In the genomic region with DNA sequence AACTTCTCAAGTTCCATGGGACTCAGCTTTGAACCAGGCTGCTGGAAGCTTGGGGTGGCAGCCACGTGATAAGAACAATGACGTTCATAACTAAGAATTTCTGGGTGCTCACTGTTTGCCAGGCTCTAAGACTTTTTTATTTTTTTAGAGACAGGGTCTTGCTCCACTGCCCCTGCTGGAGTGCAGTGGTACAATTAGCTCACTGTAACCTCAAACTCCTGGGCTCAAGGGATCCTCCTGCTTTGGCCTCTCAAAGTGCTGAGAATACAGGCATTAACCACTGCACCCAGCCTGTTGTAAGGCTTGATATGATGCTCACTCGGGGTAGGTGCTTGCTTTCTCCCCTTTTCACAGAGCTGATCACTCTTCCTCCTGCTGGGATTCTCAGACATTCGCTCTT, we compare ENCODE assay signal across 20 cellular contexts. TPM values are rescaled to one million over a fixed set of nuclear protein-coding genes. Genes with fewer than 3 reads are reported as not detected.
DNase-seq lines count a peak whose midpoint lies in the region; ATAC-seq, FAIRE-seq and TF ChIP-seq lines count a peak whose summit lies in the region.
"Had no signal": no experiment of that assay in that cellular context is flagged by ENCODE, and none has a peak within 500 bp of the region (broad histone marks: within the 10 kb centered on the region; RNA-seq: fewer than 3 reads in every experiment).

No MANE protein-coding gene starts in this region.

- H3K4me3 ChIP-seq in DND-41 (ENCODE audit: low read depth in 1 of 2, low read length in 2 of 2) (no peak overlapping the region), GM12878 (no peak overlapping the region), BE2C (ENCODE audit: low read depth, low read length) (no peak overlapping the region)
- no peak overlapping the region for H3K4me3 ChIP-seq in Jurkat, Clone E6-1 (ENCODE audit: low read length)

- H2AFZ ChIP-seq in DND-41 (ENCODE audit: low read depth, low read length) (no peak overlapping the region), GM12878 (ENCODE audit: control insufficient read depth, low read depth, low read length) (no peak overlapping the region)

- TF ChIP-seq EP300 in GM12878 (IDR thresholded peaks at IDR 0.05; ENCODE audit: borderline replicate concordance in 1 of 2, control insufficient read depth in 1 of 2, low read depth in 2 of 2, low read length in 2 of 2), result no peak

- in situ Hi-C loops in GM12878 (cut with MboI), result no loop called here

- H3K27me3 ChIP-seq in DND-41 (ENCODE audit: insufficient read depth, low read length, poor library complexity) (no peaks in the 10 kb centered on the region), GM12878 (replicated peaks in 1 of 2; ENCODE audit: control insufficient read depth in 2 of 2, insufficient read depth in 2 of 2, low read length in 1 of 2) (no peaks in the 10 kb centered on the region; a peak in 2 of 4 replicates), BE2C (no peaks in the 10 kb centered on the region)

- POLR2A ChIA-PET in GM12878 (lab: Charles Lee), result no interaction called here

- H3K36me3 Mint-ChIP-seq in neural crest cell (ENCODE audit: low read depth), result no peaks in the 10 kb centered on the region
- H3K36me3 Mint-ChIP-seq: CD8-positive, alpha-beta T cell had no signal

- TF ChIP-seq POLR2A in GM12878 (IDR thresholded peaks at IDR 0.05; ENCODE audit: low read depth, low read length), result no peak

- ATAC-seq in DND-41 (ENCODE audit: insufficient read depth, low read depth) (peak; percentile 17; the same call in 1 of the 3 replicates), GM12878 (peak; percentile 11; the same call in 2 of the 3 replicates), HG02610 (IDR thresholded peaks at IDR 0.05; ENCODE audit: unreplicated experiment) (no peak), HG03521 (IDR thresholded peaks at IDR 0.05; ENCODE audit: unreplicated experiment) (no peak)
- ATAC-seq: CD8-positive, alpha-beta T cell had no signal

- H3K27ac Mint-ChIP-seq in neural crest cell (ENCODE audit: unreplicated experiment), result peak overlapping the region; percentile 39
- H3K27ac Mint-ChIP-seq: CD8-positive, alpha-beta T cell had no signal

- peak; percentile 39 for TF ChIP-seq CTCF in DND-41 (IDR thresholded peaks at IDR 0.05; ENCODE audit: borderline replicate concordance, extremely low read depth, low read length, poor library complexity, severe bottlenecking)
- TF ChIP-seq CTCF in GM12878 (IDR thresholded peaks at IDR 0.05 in 2 of 3, conservative IDR thresholded peaks at IDR 0.05 in 1 of 3; ENCODE audit: control insufficient read depth in 2 of 3, extremely low read depth in 1 of 3, insufficient read depth in 1 of 3, low read depth in 3 of 3, low read length in 3 of 3), result no peak
- no peak for TF ChIP-seq CTCF in neural crest cell (conservative IDR thresholded peaks at IDR 0.05)
- no peak for TF ChIP-seq CTCF in BE2C (IDR thresholded peaks at IDR 0.05; ENCODE audit: low read depth, low read length)

- H3K4me3 Mint-ChIP-seq in neural crest cell, result no peak overlapping the region
- H3K4me3 Mint-ChIP-seq: CD8-positive, alpha-beta T cell; H9 had no signal

- SMC1A ChIA-PET in GM12878 (lab: Charles Lee; ENCODE audit: uncharacterized antibody, unreplicated experiment), result interaction anchor here (0.8 to 1.1 kb wide), 2 partner anchors 17 to 442 kb away, joined by 3 read pairs; no protein-coding TSS in a partner anchor

- BruUV-seq in GM12878 (replicated peaks; lab: Mats Ljungman, UMichigan), result no TSS peak

- no peaks in the 10 kb centered on the region for H3K9me3 Mint-ChIP-seq in neural crest cell
- H3K9me3 Mint-ChIP-seq: CD8-positive, alpha-beta T cell; H9 had no signal

- no peaks in the 10 kb centered on the region for H3K36me3 ChIP-seq in DND-41 (ENCODE audit: insufficient read depth, low read length)
- H3K36me3 ChIP-seq in GM12878 (ENCODE audit: control insufficient read depth in 2 of 2, insufficient read depth in 2 of 2, low read length in 1 of 2), result no peaks in the 10 kb centered on the region
- H3K36me3 ChIP-seq in BE2C, result no peaks in the 10 kb centered on the region

- no peaks in the 10 kb centered on the region for H4K20me1 ChIP-seq in DND-41 (ENCODE audit: insufficient read depth, low read length)
- H4K20me1 ChIP-seq in GM12878 (ENCODE audit: control insufficient read depth, insufficient read depth), result no peaks in the 10 kb centered on the region; the same call in 1 of the 2 replicates

- RAD21 ChIA-PET in GM12878 (lab: Charles Lee; ENCODE audit: unreplicated experiment), result interaction anchor here (1.7 kb wide), 1 partner anchor 19 kb away, joined by 4 read pairs; no protein-coding TSS in a partner anchor

- H3K4me1 Mint-ChIP-seq in neural crest cell, result no peaks in the 10 kb centered on the region

- H3K9ac ChIP-seq in DND-41 (ENCODE audit: low read depth, low read length) (peak overlapping the region; percentile 20), GM12878 (ENCODE audit: control insufficient read depth, insufficient read depth, low read length) (no peak overlapping the region)
- H3K9ac ChIP-seq: SK-N-SH had no signal

- H3K27ac ChIP-seq in DND-41 (ENCODE audit: low read length), result peak overlapping the region; percentile 98
- H3K27ac ChIP-seq in GM12878 (ENCODE audit: control insufficient read depth, insufficient read depth), result no peak overlapping the region

- intact Hi-C loops in GM12878 (cut with micrococcal nuclease; ENCODE audit: unreplicated experiment), result no loop called here

- H3K27me3 Mint-ChIP-seq in neural crest cell (ENCODE audit: low read depth), result no peaks in the 10 kb centered on the region

- no peaks in the 10 kb centered on the region for H3K9me3 ChIP-seq in DND-41 (ENCODE audit: insufficient read depth, low read length, severe bottlenecking)
- H3K9me3 ChIP-seq in GM12878 (replicated peaks; ENCODE audit: control insufficient read depth, insufficient read depth, low read length), result no peaks in the 10 kb centered on the region
- H3K9me3 ChIP-seq in BE2C, result no peaks in the 10 kb centered on the region
- H3K9me3 ChIP-seq: SK-N-SH had no signal

- no peak for FAIRE-seq in GM12878 (lab: Jason Lieb, UNC)
- FAIRE-seq: A204.1 had no signal

- no peak for TF ChIP-seq RAD21 in GM12878 (IDR thresholded peaks at IDR 0.05; ENCODE audit: insufficient read depth, low read depth, low read length)

- H3K4me1 ChIP-seq in DND-41 (ENCODE audit: insufficient read depth, low read length) (peaks cover 89% of the 10 kb centered on the region), GM12878 (ENCODE audit: control insufficient read depth, insufficient read depth, low read length) (peaks cover 4% of the 10 kb centered on the region; the same call in 1 of the 2 replicates), BE2C (no peaks in the 10 kb centered on the region)

- DNase-seq in DND-41 (peak; percentile 40), GM12878 (ENCODE audit: low read depth, low spot score) (no peak), neural crest cell (ENCODE audit: low read depth, low spot score) (no peak), BE2C (no peak)
- DNase-seq in Jurkat, Clone E6-1 (ENCODE audit: low read depth, low spot score), result peak; percentile 50
- DNase-seq in activated CD8-positive, alpha-beta memory T cell treated with anti-CD3 and anti-CD28 coated beads for 24 hours, result no peak
- DNase-seq: Calu3; CD8-positive, alpha-beta T cell; EL; H9; KG1; NCI-H1092 treated with DMSO at 0.1 percent for 48 hours; NCI-H1694 treated with DMSO at 0.1 percent for 48 hours; NCI-H510A; NCI-H748 treated with DMSO at 0.1 percent for 48 hours; SHP77 treated with DMSO at 0.1 percent for 48 hours; SK-N-SH had no signal

- H3K4me2 ChIP-seq in DND-41 (ENCODE audit: insufficient read depth, low read length) (0 out of 2 replicates have a peak overlapping the region, but pooled peaks have one; percentile 41), GM12878 (ENCODE audit: control insufficient read depth, insufficient read depth) (no peak overlapping the region)
- H3K4me2 ChIP-seq: SK-N-SH had no signal

- 48% methylated on average over 4 of the region's 4 CpGs for WGBS in GM12878 (ENCODE audit: insufficient coverage, insufficient replicate concordance, low lambda C conversion rate, missing lambda C conversion rate)

- H3K79me2 ChIP-seq in DND-41 (ENCODE audit: insufficient read depth, low read length) (no peaks in the 10 kb centered on the region), GM12878 (ENCODE audit: control insufficient read depth, insufficient read depth, low read length) (no peaks in the 10 kb centered on the region)

- CTCF ChIA-PET in GM12878 (lab: Yijun Ruan, JAX), result interaction anchor here (0.6 to 2.9 kb wide), 3 partner anchors 10 to 21 kb away, joined by 3 to 20 read pairs (median 3); no protein-coding TSS in a partner anchor

TF ChIP-seq in GM12878, 131 proteins besides CTCF, POLR2A, EP300 and RAD21:
- TF ChIP-seq ZNF384 (IDR thresholded peaks at IDR 0.05; ENCODE audit: borderline replicate concordance, low read depth, low read length) (no peak), SMC3 (IDR thresholded peaks at IDR 0.05; ENCODE audit: borderline replicate concordance, low read length) (no peak), ZNF207 (IDR thresholded peaks at IDR 0.05; ENCODE audit: borderline replicate concordance) (no peak)

RNA-seq across cellular contexts. Expression of a gene that starts 38.7 kb away (rescaled TPM):
- 6.0 TPM for polyA plus RNA-seq in Jurkat, Clone E6-1 (2012; ENCODE audit: insufficient read depth, insufficient read length)
- 1.6 and 1.7 TPM in 2 replicates for total RNA-seq in GM12878 (2013; cell fraction: nucleolus; rRNA removed)
- total RNA-seq in GM12878 (2014; rRNA removed), result 0.22 and 0.23 TPM in 2 replicates
- total RNA-seq in GM12878 (2014; rRNA removed; fragmentation: Illumina TruSeq; extraction: Trizol), result 0.18 and 0.23 TPM in 2 replicates
- 0.24 and 0.26 TPM in 2 replicates for total RNA-seq in GM12878 (2021)
- 0.22 TPM for polyA plus RNA-seq in GM12878 (2011; ENCODE audit: low read depth)
- 0.22 and 0.64 TPM in 2 replicates for polyA plus RNA-seq in GM12878 (2011; rRNA removed)
- 0.20 and 0.30 TPM in 2 replicates for polyA plus RNA-seq in GM12878 (2011; cell fraction: cytosol; rRNA removed)
- polyA plus RNA-seq in GM12878 (2011; cell fraction: nucleus; rRNA removed), result 0.55 and 1.4 TPM in 2 replicates
- polyA plus RNA-seq in GM12878 (2012), result 0.28 and 0.86 TPM in 2 replicates
- 0.24 and 0.36 TPM in 2 replicates for polyA plus RNA-seq in GM12878 (2014; fragmentation: Illumina TruSeq; extraction: Trizol)
- polyA plus RNA-seq in GM12878 (2014; fragmentation: Nextera tagmentation; extraction: Ambion mirVana), result under 1 TPM; 0.47 to 0.74 TPM
- 0.05 and 0.31 TPM in 2 replicates for polyA plus RNA-seq in GM12878 (2014; rRNA removed)
- polyA plus RNA-seq in GM12878 (2016; fragmentation: Nextera tagmentation; extraction: Ambion mirVana), result 1 to 10 TPM in 1 of 2 experiments, under 1 TPM in 1; 0.78 to 1.3 TPM
- 0.15 and 0.62 TPM in 2 replicates for polyA minus RNA-seq in GM12878 (2011; rRNA and poly(A)+ RNA removed)
- polyA minus RNA-seq in GM12878 (2011; cell fraction: cytosol; rRNA and poly(A)+ RNA removed), result not detected in 2 replicates
- polyA minus RNA-seq in GM12878 (2011; cell fraction: nucleus; rRNA and poly(A)+ RNA removed), result 0.10 and 0.12 TPM in 2 replicates
- total RNA-seq in neural crest cell, result 1.1 and 1.3 TPM in 2 replicates
- not detected for polyA plus RNA-seq in BE2C (2012; ENCODE audit: insufficient read depth, insufficient read length, low read depth)
- total RNA-seq: CD8-positive, alpha-beta T cell had no signal

Comparison
In these comparisons a context has a peak if more than half of its experiments do, and no peak if none do; other contexts are left out.
1. ATAC-seq: peak in DND-41 (single experiment) and GM12878 (single experiment); none in HG02610 (single experiment) and HG03521 (single experiment).
2. DNase-seq: peak in DND-41 (single experiment) and Jurkat, Clone E6-1 (single experiment); none in GM12878 (single experiment), neural crest cell (single experiment), BE2C (single experiment) and activated CD8-positive, alpha-beta memory T cell treated with anti-CD3 and anti-CD28 coated beads for 24 hours (single experiment).